ENCODE assay signal across 8 cellular contexts in genomic region chr4:87005369-87005689, GRCh38.
DNase-seq lines count a peak whose midpoint lies in the region; FAIRE-seq and TF ChIP-seq lines count a peak whose summit lies in the region.

No MANE protein-coding gene starts in this region.

- TF ChIP-seq CTCF in chondrocyte (IDR thresholded peaks at IDR 0.05): no peak
- no peak for TF ChIP-seq CTCF in neural crest cell (conservative IDR thresholded peaks at IDR 0.05)

- H3K4me3 Mint-ChIP-seq in CD4-positive, alpha-beta memory T cell: peak overlapping the region; percentile 88 to 99 (median 94)
- peak overlapping the region; percentile 84 for H3K4me3 Mint-ChIP-seq in chondrocyte (ENCODE audit: unreplicated experiment)
- H3K4me3 Mint-ChIP-seq in neural crest cell: peak overlapping the region; percentile 97

- H3K9me3 ChIP-seq in CD4-positive, alpha-beta memory T cell (ENCODE audit: control insufficient read depth in 1 of 2, low read length in 2 of 2): no peaks in the 10 kb centered on the region
- no peaks in the 10 kb centered on the region for H3K9me3 ChIP-seq in MG63

- DNase-seq in CD4-positive, alpha-beta memory T cell: peak in 1 of 5 donors; percentile 2
- DNase-seq in MG63 (no peak), chondrocyte (ENCODE audit: low spot score) (no peak), neural crest cell (ENCODE audit: low read depth, low spot score) (no peak), urothelium cell line (ENCODE audit: low spot score) (no peak), GDM1 (lab: John Stamatoyannopoulos, UW) (no peak), Ammon's horn (ENCODE audit: low spot score) (no peak), kidney glomerular epithelial cell (lab: John Stamatoyannopoulos, UW) (no peak)

- no peaks in the 10 kb centered on the region for H3K36me3 ChIP-seq in CD4-positive, alpha-beta memory T cell (ENCODE audit: insufficient read depth, low read length)
- H3K36me3 ChIP-seq in MG63: no peaks in the 10 kb centered on the region

- H3K27ac Mint-ChIP-seq in CD4-positive, alpha-beta memory T cell: peak overlapping the region; percentile 91 to 100 (median 97)
- peak overlapping the region; percentile 96 for H3K27ac Mint-ChIP-seq in chondrocyte (ENCODE audit: unreplicated experiment)
- no peak overlapping the region for H3K27ac Mint-ChIP-seq in neural crest cell (ENCODE audit: unreplicated experiment)

- H3K27ac ChIP-seq in CD4-positive, alpha-beta memory T cell (ENCODE audit: low read depth, low read length): peak overlapping the region; percentile 83

- peaks cover 0 to 11% of the 10 kb centered on the region in 2 donors for H3K36me3 Mint-ChIP-seq in CD4-positive, alpha-beta memory T cell
- H3K36me3 Mint-ChIP-seq in chondrocyte (ENCODE audit: low read depth) (no peaks in the 10 kb centered on the region), neural crest cell (ENCODE audit: low read depth) (no peaks in the 10 kb centered on the region)

- H3K9me3 Mint-ChIP-seq in CD4-positive, alpha-beta memory T cell: peaks cover 0 to 1% (median 0%) of the 10 kb centered on the region in 8 donors
- H3K9me3 Mint-ChIP-seq in chondrocyte (ENCODE audit: low read depth) (no peaks in the 10 kb centered on the region), neural crest cell (no peaks in the 10 kb centered on the region)

- POLR2A ChIA-PET in CD4-positive, alpha-beta memory T cell (lab: Charles Lee; ENCODE audit: partially characterized antibody): interaction anchor here (2.5 to 10.2 kb wide), 6 partner anchors 12 to 214 kb away, joined by 13 to 376 read pairs (median 24); partner anchors contain the start of gene AFF1

- CTCF ChIA-PET in CD4-positive, alpha-beta memory T cell (lab: Charles Lee; ENCODE audit: partially characterized antibody): interaction anchor here (1.2 to 7.0 kb wide), 5 partner anchors 49 to 98 kb away, joined by 3 to 99 read pairs (median 7); partner anchors contain the start of gene AFF1

- no peaks in the 10 kb centered on the region for H3K27me3 Mint-ChIP-seq in CD4-positive, alpha-beta memory T cell
- no peaks in the 10 kb centered on the region for H3K27me3 Mint-ChIP-seq in chondrocyte (ENCODE audit: low read depth)
- no peaks in the 10 kb centered on the region for H3K27me3 Mint-ChIP-seq in neural crest cell (ENCODE audit: low read depth)

- no peak for FAIRE-seq in urothelium cell line (lab: Jason Lieb, UNC)

- peaks cover 53% of the 10 kb centered on the region for H3K4me1 ChIP-seq in CD4-positive, alpha-beta memory T cell (ENCODE audit: insufficient read depth, low read length)

- intact Hi-C loops in CD4-positive, alpha-beta memory T cell (cut with micrococcal nuclease): loop anchor here (5.0 kb wide), 2 partner anchors 67 to 1277 kb away; partner anchors contain the start of gene PPM1K

- H3K4me1 Mint-ChIP-seq in CD4-positive, alpha-beta memory T cell: peaks cover 47 to 59% (median 54%) of the 10 kb centered on the region in 4 donors
- H3K4me1 Mint-ChIP-seq in chondrocyte (ENCODE audit: low read depth) (peaks cover 36% of the 10 kb centered on the region), neural crest cell (peaks cover 58% of the 10 kb centered on the region)

- H3K4me3 ChIP-seq in CD4-positive, alpha-beta memory T cell (ENCODE audit: low read length in 2 of 2): peak overlapping the region in 1 of 2 donors; percentile 82
- H3K4me3 ChIP-seq in MG63: peak overlapping the region; percentile 80

- no peaks in the 10 kb centered on the region for H3K27me3 ChIP-seq in CD4-positive, alpha-beta memory T cell (ENCODE audit: insufficient read depth, low read length)
- H3K27me3 ChIP-seq in MG63: no peaks in the 10 kb centered on the region
